Comparison of ENCODE assay signal across 15 cellular contexts in genomic region chr2:173414823-173415322, GRCh38.
DNase-seq lines count a peak whose midpoint lies in the region; ATAC-seq and TF ChIP-seq lines count a peak whose summit lies in the region.
"Had no signal": no experiment of that assay in that cellular context is flagged by ENCODE, and none has a peak within 500 bp of the region (broad histone marks: within the 10 kb centered on the region; RNA-seq: fewer than 3 reads in every experiment).

No MANE protein-coding gene starts in this region.

- CTCF ChIA-PET in PC-3 (lab: Charles Lee) = interaction anchor here (0.5 kb wide), 1 partner anchor 484 kb away, joined by 6 read pairs; no protein-coding TSS in a partner anchor
- CTCF ChIA-PET in CD8-positive, alpha-beta T cell (lab: Charles Lee) = no interaction called here

- H3K9me3 Mint-ChIP-seq in nephron progenitor cell = no peaks in the 10 kb centered on the region
- no peaks in the 10 kb centered on the region for H3K9me3 Mint-ChIP-seq in CD8-positive, alpha-beta T cell
- H3K9me3 Mint-ChIP-seq: activated T-helper 2 cell treated with anti-CD3 and anti-CD28 coated beads, Interferon-gamma antibody, Interleukin-2, Interleukin-4, amounts not matched to agents 10 μg/mL and 5 μg/mL and 100 μg/mL, durations not matched to agents 14 hours and 24 hours and 36 hours; dendritic cell treated with granulocyte-macrophage colony-stimulating factor and Interleukin-4, amounts not matched to agents 40 ng/mL and 50 ng/mL, for 4 days; stimulated activated naive CD8-positive, alpha-beta T cell treated with anti-CD3 and anti-CD28 coated beads, Interleukin-15, Interleukin-2, amounts not matched to agents 100 ng/mL and 50 ng/mL, for 24 hours; WTC11 had no signal

- H3K4me3 ChIP-seq in PC-3 (ENCODE audit: low read length) = no peak overlapping the region
- no peak overlapping the region for H3K4me3 ChIP-seq in CD8-positive, alpha-beta T cell (ENCODE audit: low read depth, low read length)
- H3K4me3 ChIP-seq: GM12878 had no signal

- H3K4me3 Mint-ChIP-seq in nephron progenitor cell = no peak overlapping the region
- H3K4me3 Mint-ChIP-seq in CD8-positive, alpha-beta T cell = no peak overlapping the region
- H3K4me3 Mint-ChIP-seq: dendritic cell treated with granulocyte-macrophage colony-stimulating factor and Interleukin-4, amounts not matched to agents 40 ng/mL and 50 ng/mL, for 4 days; stimulated activated naive CD8-positive, alpha-beta T cell treated with anti-CD3 and anti-CD28 coated beads, Interleukin-15, Interleukin-2, amounts not matched to agents 100 ng/mL and 50 ng/mL, for 24 hours; WTC11 had no signal

- POLR2A ChIA-PET in PC-3 (lab: Charles Lee; ENCODE audit: unreplicated experiment) = no interaction called here
- POLR2A ChIA-PET in CD8-positive, alpha-beta T cell (lab: Charles Lee) = no interaction called here

- no peaks in the 10 kb centered on the region for H3K36me3 ChIP-seq in PC-3 (ENCODE audit: low read depth, low read length)
- no peaks in the 10 kb centered on the region for H3K36me3 ChIP-seq in CD8-positive, alpha-beta T cell (ENCODE audit: insufficient read depth, low read length)

- no TSS peak for BruUV-seq in PC-3 (replicated peaks; lab: Mats Ljungman, UMichigan)

- H3K9me2 ChIP-seq in PC-3 (replicated peaks; ENCODE audit: low read length) = no peaks in the 10 kb centered on the region

- TF ChIP-seq CTCF in PC-3 (conservative IDR thresholded peaks at IDR 0.05; ENCODE audit: low read depth, low read length) (no peak), nephron progenitor cell (IDR thresholded peaks at IDR 0.05) (no peak)
- no peak for TF ChIP-seq CTCF in CD8-positive, alpha-beta T cell (IDR thresholded peaks at IDR 0.05)

- H3K27me3 ChIP-seq in PC-3 (ENCODE audit: low read length) = no peaks in the 10 kb centered on the region
- H3K27me3 ChIP-seq in CD8-positive, alpha-beta T cell (ENCODE audit: insufficient read depth, low read length) = no peaks in the 10 kb centered on the region

- H3K9ac ChIP-seq in PC-3 (ENCODE audit: low read length) = peak overlapping the region; percentile 14; the same call in 1 of the 2 replicates

- H3K27me3 Mint-ChIP-seq in nephron progenitor cell (ENCODE audit: low read depth, poor library complexity) = no peaks in the 10 kb centered on the region
- H3K27me3 Mint-ChIP-seq in CD8-positive, alpha-beta T cell (ENCODE audit: low read depth) = peaks cover 19% of the 10 kb centered on the region

- H4K20me1 ChIP-seq in PC-3 (ENCODE audit: low read length) = no peaks in the 10 kb centered on the region

- H3K36me3 Mint-ChIP-seq in nephron progenitor cell (ENCODE audit: low read depth) = no peaks in the 10 kb centered on the region
- no peaks in the 10 kb centered on the region for H3K36me3 Mint-ChIP-seq in CD8-positive, alpha-beta T cell
- H3K36me3 Mint-ChIP-seq: WTC11 had no signal

- ATAC-seq in PC-3 (peak; percentile 75), HG03025 (IDR thresholded peaks at IDR 0.05; ENCODE audit: low FRiP score, unreplicated experiment) (no peak), HG03135 (IDR thresholded peaks at IDR 0.05; ENCODE audit: unreplicated experiment) (no peak)
- no peak for ATAC-seq in CD8-positive, alpha-beta T cell
- ATAC-seq: GM12878, WTC11 had no signal

- H3F3A ChIP-seq in PC-3 (ENCODE audit: low read length, unreplicated experiment) = no peaks in the 10 kb centered on the region

- peak overlapping the region; percentile 55 for H3K27ac Mint-ChIP-seq in nephron progenitor cell
- no peak overlapping the region for H3K27ac Mint-ChIP-seq in CD8-positive, alpha-beta T cell
- H3K27ac Mint-ChIP-seq: activated T-helper 2 cell treated with anti-CD3 and anti-CD28 coated beads, Interferon-gamma antibody, Interleukin-2, Interleukin-4, amounts not matched to agents 10 μg/mL and 5 μg/mL and 100 μg/mL, durations not matched to agents 14 hours and 24 hours and 36 hours; dendritic cell treated with granulocyte-macrophage colony-stimulating factor and Interleukin-4, amounts not matched to agents 40 ng/mL and 50 ng/mL, for 4 days; stimulated activated naive CD8-positive, alpha-beta T cell treated with anti-CD3 and anti-CD28 coated beads, Interleukin-15, Interleukin-2, amounts not matched to agents 100 ng/mL and 50 ng/mL, for 24 hours; WTC11 had no signal

- intact Hi-C loops in PC-3 (cut with micrococcal nuclease) = no loop called here
- intact Hi-C loops in CD8-positive, alpha-beta T cell (cut with DNase I, micrococcal nuclease) = no loop called here

- peaks cover 22% of the 10 kb centered on the region for H3K4me1 ChIP-seq in PC-3 (ENCODE audit: insufficient read depth, low read length)
- no peaks in the 10 kb centered on the region for H3K4me1 ChIP-seq in CD8-positive, alpha-beta T cell (ENCODE audit: insufficient read depth, low read length)

- H3K4me1 Mint-ChIP-seq in nephron progenitor cell = peaks cover 30% of the 10 kb centered on the region
- H3K4me1 Mint-ChIP-seq in CD8-positive, alpha-beta T cell (ENCODE audit: low read depth) = no peaks in the 10 kb centered on the region

- H3K79me2 ChIP-seq in PC-3 (ENCODE audit: low read length) = no peaks in the 10 kb centered on the region

- H2AFZ ChIP-seq in PC-3 (ENCODE audit: low read length) = peak overlapping the region; percentile 28; the same call in 1 of the 2 replicates

- peak overlapping the region; percentile 68 for H3K27ac ChIP-seq in PC-3 (ENCODE audit: low read length)
- no peak overlapping the region for H3K27ac ChIP-seq in CD8-positive, alpha-beta T cell (ENCODE audit: low read depth, low read length)

- no peaks in the 10 kb centered on the region for H3K9me3 ChIP-seq in PC-3 (ENCODE audit: low read length)
- H3K9me3 ChIP-seq in CD8-positive, alpha-beta T cell (ENCODE audit: low read length) = no peaks in the 10 kb centered on the region

- H3K4me2 ChIP-seq in PC-3 (ENCODE audit: low read length) = peak overlapping the region; percentile 57

- DNase-seq in H4 (ENCODE audit: low spot score) (peak; percentile 72), PC-3 (peak; percentile 82), dermis blood vessel endothelial cell (peak; percentile 45), nephron progenitor cell (no peak), 8988T (no peak)
- no peak for DNase-seq in CD8-positive, alpha-beta T cell
- DNase-seq: kidney, NCI-H1436 treated with DMSO at 0.1 percent for 48 hours had no signal

Comparison
In these comparisons a context has a peak if more than half of its experiments do, and no peak if none do; other contexts are left out.
1. DNase-seq: peak in H4 (single experiment), PC-3 (single experiment) and dermis blood vessel endothelial cell (single experiment); none in nephron progenitor cell (single experiment), CD8-positive, alpha-beta T cell (0 of 7) and 8988T (single experiment).